Comparison of ENCODE assay signal across 1 cellular context in genomic region chr12:121399391-121400331, GRCh38.
TF ChIP-seq lines count a peak whose summit lies in the region.

RNF34 (plus strand) TSS chr12:121400118; CDS start chr12:121400213, 95 bp downstream.

TF ChIP-seq in HepG2, 621 proteins besides CTCF, POLR2A, EP300 and RAD21 (continued from another document and continues in another):
- TF ChIP-seq, protein P1, sequence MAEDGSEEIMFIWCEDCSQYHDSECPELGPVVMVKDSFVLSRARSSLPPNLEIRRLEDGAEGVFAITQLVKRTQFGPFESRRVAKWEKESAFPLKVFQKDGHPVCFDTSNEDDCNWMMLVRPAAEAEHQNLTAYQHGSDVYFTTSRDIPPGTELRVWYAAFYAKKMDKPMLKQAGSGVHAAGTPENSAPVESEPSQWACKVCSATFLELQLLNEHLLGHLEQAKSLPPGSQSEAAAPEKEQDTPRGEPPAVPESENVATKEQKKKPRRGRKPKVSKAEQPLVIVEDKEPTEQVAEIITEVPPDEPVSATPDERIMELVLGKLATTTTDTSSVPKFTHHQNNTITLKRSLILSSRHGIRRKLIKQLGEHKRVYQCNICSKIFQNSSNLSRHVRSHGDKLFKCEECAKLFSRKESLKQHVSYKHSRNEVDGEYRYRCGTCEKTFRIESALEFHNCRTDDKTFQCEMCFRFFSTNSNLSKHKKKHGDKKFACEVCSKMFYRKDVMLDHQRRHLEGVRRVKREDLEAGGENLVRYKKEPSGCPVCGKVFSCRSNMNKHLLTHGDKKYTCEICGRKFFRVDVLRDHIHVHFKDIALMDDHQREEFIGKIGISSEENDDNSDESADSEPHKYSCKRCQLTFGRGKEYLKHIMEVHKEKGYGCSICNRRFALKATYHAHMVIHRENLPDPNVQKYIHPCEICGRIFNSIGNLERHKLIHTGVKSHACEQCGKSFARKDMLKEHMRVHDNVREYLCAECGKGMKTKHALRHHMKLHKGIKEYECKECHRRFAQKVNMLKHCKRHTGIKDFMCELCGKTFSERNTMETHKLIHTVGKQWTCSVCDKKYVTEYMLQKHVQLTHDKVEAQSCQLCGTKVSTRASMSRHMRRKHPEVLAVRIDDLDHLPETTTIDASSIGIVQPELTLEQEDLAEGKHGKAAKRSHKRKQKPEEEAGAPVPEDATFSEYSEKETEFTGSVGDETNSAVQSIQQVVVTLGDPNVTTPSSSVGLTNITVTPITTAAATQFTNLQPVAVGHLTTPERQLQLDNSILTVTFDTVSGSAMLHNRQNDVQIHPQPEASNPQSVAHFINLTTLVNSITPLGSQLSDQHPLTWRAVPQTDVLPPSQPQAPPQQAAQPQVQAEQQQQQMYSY (CRISPR knock-in tag; IDR thresholded peaks at IDR 0.05) = 0 out of 2 replicates have a peak, but pooled peaks have one; percentile 11
- TF ChIP-seq ZBED4 (CRISPR knock-in tag; IDR thresholded peaks at IDR 0.05; ENCODE audit: borderline replicate concordance) = no peak; the same call in 1 of the 2 replicates
- TF ChIP-seq ZBTB39 (CRISPR knock-in tag; IDR thresholded peaks at IDR 0.05) = no peak
- TF ChIP-seq ATAD3A (CRISPR knock-in tag; IDR thresholded peaks at IDR 0.05) = no peak
- peak; percentile 36; the same call in 1 of the 2 replicates for TF ChIP-seq TIGD3 (CRISPR knock-in tag; IDR thresholded peaks at IDR 0.05; ENCODE audit: borderline replicate concordance)
- TF ChIP-seq REXO4 (CRISPR knock-in tag; IDR thresholded peaks at IDR 0.05; ENCODE audit: borderline replicate concordance) = no peak
- TF ChIP-seq ZNF709 (CRISPR knock-in tag; IDR thresholded peaks at IDR 0.05) = peak; percentile 76
- TF ChIP-seq MTF2 (CRISPR knock-in tag; IDR thresholded peaks at IDR 0.05; ENCODE audit: borderline replicate concordance) = 0 out of 2 replicates have a peak, but pooled peaks have one; percentile 73
- TF ChIP-seq ZBTB34 (CRISPR knock-in tag; IDR thresholded peaks at IDR 0.05) = no peak; the same call in 1 of the 2 replicates
- TF ChIP-seq MIER3 (CRISPR knock-in tag; IDR thresholded peaks at IDR 0.05; ENCODE audit: borderline replicate concordance) = no peak
- no peak for TF ChIP-seq ZNF530 (CRISPR knock-in tag; IDR thresholded peaks at IDR 0.05; ENCODE audit: low read depth)
- TF ChIP-seq, protein P2, sequence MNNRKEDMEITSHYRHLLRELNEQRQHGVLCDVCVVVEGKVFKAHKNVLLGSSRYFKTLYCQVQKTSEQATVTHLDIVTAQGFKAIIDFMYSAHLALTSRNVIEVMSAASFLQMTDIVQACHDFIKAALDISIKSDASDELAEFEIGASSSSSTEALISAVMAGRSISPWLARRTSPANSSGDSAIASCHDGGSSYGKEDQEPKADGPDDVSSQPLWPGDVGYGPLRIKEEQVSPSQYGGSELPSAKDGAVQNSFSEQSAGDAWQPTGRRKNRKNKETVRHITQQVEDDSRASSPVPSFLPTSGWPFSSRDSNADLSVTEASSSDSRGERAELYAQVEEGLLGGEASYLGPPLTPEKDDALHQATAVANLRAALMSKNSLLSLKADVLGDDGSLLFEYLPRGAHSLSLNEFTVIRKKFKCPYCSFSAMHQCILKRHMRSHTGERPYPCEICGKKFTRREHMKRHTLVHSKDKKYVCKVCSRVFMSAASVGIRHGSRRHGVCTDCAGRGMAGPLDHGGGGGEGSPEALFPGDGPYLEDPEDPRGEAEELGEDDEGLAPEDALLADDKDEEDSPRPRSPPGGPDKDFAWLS (CRISPR knock-in tag; IDR thresholded peaks at IDR 0.05; ENCODE audit: borderline replicate concordance) = no peak
- TF ChIP-seq MIXL1 (CRISPR knock-in tag; IDR thresholded peaks at IDR 0.05) = no peak
- TF ChIP-seq, protein P3, sequence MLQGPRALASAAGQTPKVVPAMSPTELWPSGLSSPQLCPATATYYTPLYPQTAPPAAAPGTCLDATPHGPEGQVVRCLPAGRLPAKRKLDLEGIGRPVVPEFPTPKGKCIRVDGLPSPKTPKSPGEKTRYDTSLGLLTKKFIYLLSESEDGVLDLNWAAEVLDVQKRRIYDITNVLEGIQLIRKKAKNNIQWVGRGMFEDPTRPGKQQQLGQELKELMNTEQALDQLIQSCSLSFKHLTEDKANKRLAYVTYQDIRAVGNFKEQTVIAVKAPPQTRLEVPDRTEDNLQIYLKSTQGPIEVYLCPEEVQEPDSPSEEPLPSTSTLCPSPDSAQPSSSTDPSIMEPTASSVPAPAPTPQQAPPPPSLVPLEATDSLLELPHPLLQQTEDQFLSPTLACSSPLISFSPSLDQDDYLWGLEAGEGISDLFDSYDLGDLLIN (CRISPR knock-in tag; IDR thresholded peaks at IDR 0.05; ENCODE audit: borderline replicate concordance) = no peak
- 0 out of 2 replicates have a peak, but pooled peaks have one; percentile 49 for TF ChIP-seq HOXA5 (CRISPR knock-in tag; IDR thresholded peaks at IDR 0.05)
- no peak for TF ChIP-seq SRSF9 (IDR thresholded peaks at IDR 0.05; ENCODE audit: borderline replicate concordance, insufficient read depth, low read depth, low read length, poor library complexity, severe bottlenecking)
- TF ChIP-seq MYC (CRISPR knock-in tag; IDR thresholded peaks at IDR 0.05; ENCODE audit: borderline replicate concordance) = peak; percentile 76; the same call in 1 of the 2 replicates
- peak; percentile 77 for TF ChIP-seq ZSCAN25 (CRISPR knock-in tag; IDR thresholded peaks at IDR 0.05)
- peak; percentile 84 for TF ChIP-seq ATF7-NPFF (CRISPR knock-in tag; IDR thresholded peaks at IDR 0.05; ENCODE audit: low read depth)
- TF ChIP-seq PAWR (CRISPR knock-in tag; IDR thresholded peaks at IDR 0.05; ENCODE audit: borderline replicate concordance) = no peak
- TF ChIP-seq, protein P4, sequence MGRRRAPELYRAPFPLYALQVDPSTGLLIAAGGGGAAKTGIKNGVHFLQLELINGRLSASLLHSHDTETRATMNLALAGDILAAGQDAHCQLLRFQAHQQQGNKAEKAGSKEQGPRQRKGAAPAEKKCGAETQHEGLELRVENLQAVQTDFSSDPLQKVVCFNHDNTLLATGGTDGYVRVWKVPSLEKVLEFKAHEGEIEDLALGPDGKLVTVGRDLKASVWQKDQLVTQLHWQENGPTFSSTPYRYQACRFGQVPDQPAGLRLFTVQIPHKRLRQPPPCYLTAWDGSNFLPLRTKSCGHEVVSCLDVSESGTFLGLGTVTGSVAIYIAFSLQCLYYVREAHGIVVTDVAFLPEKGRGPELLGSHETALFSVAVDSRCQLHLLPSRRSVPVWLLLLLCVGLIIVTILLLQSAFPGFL (CRISPR knock-in tag; IDR thresholded peaks at IDR 0.05) = no peak
- TF ChIP-seq SNRNP70 (IDR thresholded peaks at IDR 0.05; ENCODE audit: low read depth, low read length) = no peak
- TF ChIP-seq POLR2AphosphoS2 (IDR thresholded peaks at IDR 0.05; ENCODE audit: low read depth, low read length) = no peak
- TF ChIP-seq SIN3A (IDR thresholded peaks at IDR 0.05; ENCODE audit: borderline replicate concordance, low read depth, low read length) = peak; percentile 80; the same call in 1 of the 2 replicates
- no peak; the same call in 1 of the 2 replicates for TF ChIP-seq TOPORS (CRISPR knock-in tag; IDR thresholded peaks at IDR 0.05)
- no peak for TF ChIP-seq ZNF460 (CRISPR knock-in tag; IDR thresholded peaks at IDR 0.05; ENCODE audit: borderline replicate concordance)
- no peak for TF ChIP-seq ZNF543 (CRISPR knock-in tag; IDR thresholded peaks at IDR 0.05)
- TF ChIP-seq, protein P5, sequence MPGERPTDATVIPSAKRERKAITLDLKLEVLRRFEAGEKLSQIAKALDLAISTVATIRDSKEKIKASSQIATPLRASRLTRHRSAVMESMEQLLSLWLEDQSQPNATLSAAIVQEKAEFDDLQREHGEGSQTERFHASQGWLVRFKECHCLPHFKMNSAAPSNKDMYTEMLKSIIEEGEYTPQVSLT (CRISPR knock-in tag; IDR thresholded peaks at IDR 0.05; ENCODE audit: borderline replicate concordance, low read depth) = no peak
- TF ChIP-seq ZNF205 (CRISPR knock-in tag; IDR thresholded peaks at IDR 0.05) = peak; percentile 67; the same call in 1 of the 2 replicates
- no peak for TF ChIP-seq ZBTB21 (CRISPR knock-in tag; IDR thresholded peaks at IDR 0.05)
- peak; percentile 50; the same call in 1 of the 2 replicates for TF ChIP-seq ETV5 (CRISPR knock-in tag; IDR thresholded peaks at IDR 0.05; ENCODE audit: borderline replicate concordance)
- TF ChIP-seq ZNF333 (CRISPR knock-in tag; IDR thresholded peaks at IDR 0.05; ENCODE audit: borderline replicate concordance) = peak; percentile 83; the same call in 1 of the 2 replicates
- no peak for TF ChIP-seq FLYWCH1 (CRISPR knock-in tag; IDR thresholded peaks at IDR 0.05)
- peak; percentile 61; the same call in 1 of the 2 replicates for TF ChIP-seq ZNF235 (CRISPR knock-in tag; IDR thresholded peaks at IDR 0.05; ENCODE audit: borderline replicate concordance)
- no peak for TF ChIP-seq KAT2B (IDR thresholded peaks at IDR 0.05; ENCODE audit: borderline replicate concordance, low read depth, low read length)
- TF ChIP-seq HCFC1 (IDR thresholded peaks at IDR 0.05; ENCODE audit: low read depth, low read length) = no peak
- TF ChIP-seq HDAC1 (CRISPR knock-in tag; IDR thresholded peaks at IDR 0.05) = peak; percentile 56; the same call in 1 of the 2 replicates
- no peak for TF ChIP-seq ZNF841 (CRISPR knock-in tag; IDR thresholded peaks at IDR 0.05; ENCODE audit: borderline replicate concordance)
- TF ChIP-seq TBX3 (IDR thresholded peaks at IDR 0.05; ENCODE audit: borderline replicate concordance) = peak; percentile 28; the same call in 1 of the 2 replicates
- TF ChIP-seq ZNF335 (CRISPR knock-in tag; IDR thresholded peaks at IDR 0.05) = peak; percentile 19; the same call in 1 of the 2 replicates
- 0 out of 2 replicates have a peak, but pooled peaks have one; percentile 6 for TF ChIP-seq ZNF225 (CRISPR knock-in tag; IDR thresholded peaks at IDR 0.05)
- TF ChIP-seq ZNF30 (CRISPR knock-in tag; IDR thresholded peaks at IDR 0.05) = peak; percentile 74; the same call in 1 of the 2 replicates
- no peak; the same call in 1 of the 2 replicates for TF ChIP-seq MZF1 (CRISPR knock-in tag; IDR thresholded peaks at IDR 0.05; ENCODE audit: borderline replicate concordance)
